24 cellular contexts compared by ENCODE assay signal in the genomic region with DNA sequence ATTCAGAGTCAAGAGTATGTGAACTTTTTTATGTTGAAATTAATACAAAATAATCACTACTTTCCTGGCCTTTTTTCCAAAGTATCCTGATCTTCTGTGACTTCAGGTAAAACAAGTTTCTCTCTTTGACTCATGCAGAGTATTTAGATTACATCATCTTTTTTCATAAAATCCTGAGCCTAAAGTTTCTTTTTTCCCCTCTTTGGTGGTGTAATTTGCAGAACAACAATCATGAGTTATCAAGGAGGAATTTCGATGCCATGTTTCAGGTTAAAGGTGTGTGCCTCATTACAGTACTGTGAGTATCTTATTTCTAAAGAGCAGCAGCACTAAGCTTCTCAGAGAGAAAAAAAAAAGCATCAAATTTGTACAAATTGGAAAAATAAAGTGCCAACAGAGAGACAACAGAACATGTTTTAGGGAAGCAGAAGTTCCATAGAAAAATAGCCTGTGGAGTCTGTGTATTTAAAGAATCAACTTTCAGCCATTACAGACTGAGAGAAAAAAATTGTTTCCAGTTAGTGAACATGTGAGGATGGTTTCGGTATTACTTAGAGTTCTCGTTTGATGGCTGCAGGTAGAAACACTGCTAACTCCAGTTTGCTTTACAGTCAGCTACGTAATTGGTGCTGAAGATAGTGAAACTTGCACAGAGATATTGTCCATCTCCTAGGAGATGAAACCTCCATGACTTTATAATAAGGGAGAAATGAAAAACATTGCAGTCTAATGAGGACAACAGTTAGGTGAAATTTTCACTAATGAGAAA.
A peak's percentile ranks its signal among the peaks of the same experiment; 100 is the strongest.
DNase-seq lines count a peak whose midpoint lies in the region; ATAC-seq, FAIRE-seq and TF ChIP-seq lines count a peak whose summit lies in the region.
"Had no signal": no experiment of that assay in that cellular context is flagged by ENCODE, and none has a peak within 500 bp of the region (broad histone marks: within the 10 kb centered on the region; RNA-seq: fewer than 3 reads in every experiment).

No MANE protein-coding gene starts in this region.

- no peak for TF ChIP-seq EP300 in HepG2 (IDR thresholded peaks at IDR 0.05; ENCODE audit: low read depth in 2 of 2, low read length in 2 of 2)
- TF ChIP-seq EP300 in HepG2 (CRISPR knock-in tag; IDR thresholded peaks at IDR 0.05; ENCODE audit: borderline replicate concordance) = no peak

- H2AFZ ChIP-seq in HepG2 (ENCODE audit: low read length) (no peak overlapping the region), MM.1S (ENCODE audit: low read length) (no peak overlapping the region), smooth muscle cell (ENCODE audit: low read depth) (no peak overlapping the region)

- H3K4me2 ChIP-seq in HepG2 (ENCODE audit: low read depth, low read length) (no peak overlapping the region), MM.1S (ENCODE audit: low read depth, low read length) (peak overlapping the region; percentile 9; the same call in 1 of the 2 replicates), smooth muscle cell (no peak overlapping the region)

- no peaks in the 10 kb centered on the region for H3K9me3 ChIP-seq in HepG2 (ENCODE audit: low read length)
- no peaks in the 10 kb centered on the region for H3K9me3 ChIP-seq in right lobe of liver
- no peaks in the 10 kb centered on the region for H3K9me3 ChIP-seq in MM.1S (replicated peaks; ENCODE audit: insufficient read depth, low read length)
- H3K9me3 ChIP-seq in smooth muscle cell (replicated peaks; ENCODE audit: low read depth) = no peaks in the 10 kb centered on the region
- H3K9me3 ChIP-seq: MG63, pancreas had no signal

- no peak for TF ChIP-seq RAD21 in HepG2 (CRISPR knock-in tag; IDR thresholded peaks at IDR 0.05)

- H4K20me1 ChIP-seq in HepG2 (ENCODE audit: insufficient read depth, low read length) (no peaks in the 10 kb centered on the region), MM.1S (ENCODE audit: insufficient read depth, low read length) (no peaks in the 10 kb centered on the region), smooth muscle cell (ENCODE audit: low read depth) (no peaks in the 10 kb centered on the region)

- DNase-seq in HepG2 (ENCODE audit: low spot score) (no peak), right lobe of liver (no peak), MM.1S (peak; percentile 40), bronchial epithelial cell (ENCODE audit: low read depth) (peak; percentile 85), smooth muscle cell (lab: John Stamatoyannopoulos, UW; ENCODE audit: unreplicated experiment) (no peak), NCI-H345 treated with DMSO at 0.1 percent for 48 hours (lab: John Stamatoyannopoulos, UW; ENCODE audit: unreplicated experiment) (no peak), medulla oblongata (ENCODE audit: extremely low spot score) (no peak)
- DNase-seq: activated CD4-positive, alpha-beta memory T cell treated with anti-CD3 and anti-CD28 coated beads for 36 hours; activated naive CD4-positive, alpha-beta T cell; amygdala; central memory CD4-positive, alpha-beta T cell; DND-41; hypothalamus; islet precursor cell; MG63; naive thymus-derived CD8-positive, alpha-beta T cell; NCI-H187 treated with DMSO at 0.1 percent for 48 hours; NCI-H226; pancreas; T-helper 9 cell had no signal

- H3K79me2 ChIP-seq in HepG2 (ENCODE audit: insufficient read depth, low read length) (no peaks in the 10 kb centered on the region), MM.1S (ENCODE audit: low read length) (no peaks in the 10 kb centered on the region), smooth muscle cell (ENCODE audit: low read depth) (no peaks in the 10 kb centered on the region)

- ATAC-seq in HepG2 (no peak), right lobe of liver (no peak), GM21576 (IDR thresholded peaks at IDR 0.05; ENCODE audit: unreplicated experiment) (no peak)
- ATAC-seq: naive thymus-derived CD8-positive, alpha-beta T cell; pancreas; sciatic nerve; WTC11 had no signal

- H3K4me1 ChIP-seq in HepG2 (ENCODE audit: insufficient read depth, low read length) (no peaks in the 10 kb centered on the region), right lobe of liver (no peaks in the 10 kb centered on the region), MM.1S (ENCODE audit: low read length) (no peaks in the 10 kb centered on the region), smooth muscle cell (ENCODE audit: low read depth) (no peaks in the 10 kb centered on the region)
- H3K4me1 ChIP-seq: pancreas had no signal

- 1% methylated on average over 4 of the region's 4 CpGs for WGBS in HepG2 (ENCODE audit: low lambda C conversion rate)
- WGBS in right lobe of liver (ENCODE audit: insufficient coverage, low coverage, low lambda C conversion rate, missing lambda C conversion rate) = 35% methylated on average over 4 of the region's 4 CpGs
- WGBS in smooth muscle cell (ENCODE audit: low lambda C conversion rate) = 77% methylated on average over 4 of the region's 4 CpGs

- H3K27ac ChIP-seq in HepG2 (ENCODE audit: extremely low read length, insufficient read depth, low read length) = no peak overlapping the region
- no peak overlapping the region for H3K27ac ChIP-seq in right lobe of liver
- peak overlapping the region; percentile 3; the same call in 1 of the 2 replicates for H3K27ac ChIP-seq in MM.1S (ENCODE audit: low read length)
- peak overlapping the region; percentile 89 for H3K27ac ChIP-seq in smooth muscle cell (ENCODE audit: low read depth)
- H3K27ac ChIP-seq: pancreas had no signal

- H3F3A ChIP-seq in MM.1S (ENCODE audit: insufficient read depth, low read length) = no peaks in the 10 kb centered on the region
- H3F3A ChIP-seq in smooth muscle cell (ENCODE audit: low read depth) = no peaks in the 10 kb centered on the region

- H3K9ac ChIP-seq in HepG2 (ENCODE audit: insufficient read depth, low read depth, low read length) (no peak overlapping the region), MM.1S (ENCODE audit: low read length) (no peak overlapping the region), smooth muscle cell (ENCODE audit: low read depth) (no peak overlapping the region)

- intact Hi-C loops in HepG2 (cut with micrococcal nuclease; ENCODE audit: unreplicated experiment) (no loop called here), right lobe of liver (cut with DNase I) (no loop called here)

- H3K4me3 ChIP-seq in HepG2 (replicated peaks in 1 of 3; ENCODE audit: insufficient read depth in 1 of 3, low read depth in 2 of 3, low read length in 3 of 3) = no peak overlapping the region
- H3K4me3 ChIP-seq in right lobe of liver = no peak overlapping the region
- no peak overlapping the region for H3K4me3 ChIP-seq in MM.1S (ENCODE audit: low read length)
- no peak overlapping the region for H3K4me3 ChIP-seq in bronchial epithelial cell (ENCODE audit: low read depth, low read length)
- H3K4me3 ChIP-seq in smooth muscle cell = no peak overlapping the region
- H3K4me3 ChIP-seq: MG63, pancreas had no signal

- no TSS peak for BruUV-seq in HepG2 (replicated peaks; lab: Mats Ljungman, UMichigan)

- TF ChIP-seq POLR2A in HepG2 (IDR thresholded peaks at IDR 0.05; ENCODE audit: insufficient read depth in 1 of 2, low read depth in 2 of 2, low read length in 2 of 2) = no peak
- no peak for TF ChIP-seq POLR2A in right lobe of liver (IDR thresholded peaks at IDR 0.05)

- FAIRE-seq in HepG2 (lab: Jason Lieb, UNC) (no peak), bronchial epithelial cell (lab: Jason Lieb, UNC) (no peak)
- FAIRE-seq: frontal cortex, pancreas had no signal

- CTCF ChIA-PET in HepG2 (lab: Yijun Ruan, JAX; ENCODE audit: low intra/inter-chr PET ratio, low total read pairs) = no interaction called here

- POLR2A ChIA-PET in HepG2 (lab: Yijun Ruan, JAX) = no interaction called here

- no peaks in the 10 kb centered on the region for H3K36me3 ChIP-seq in HepG2 (replicated peaks in 1 of 2; ENCODE audit: control insufficient read depth in 1 of 2, insufficient read depth in 2 of 2, low read length in 2 of 2)
- H3K36me3 ChIP-seq in right lobe of liver = no peaks in the 10 kb centered on the region
- H3K36me3 ChIP-seq in MM.1S (replicated peaks; ENCODE audit: insufficient read depth, low read length) = no peaks in the 10 kb centered on the region
- no peaks in the 10 kb centered on the region for H3K36me3 ChIP-seq in bronchial epithelial cell (ENCODE audit: control insufficient read depth, insufficient read depth, low read length)
- no peaks in the 10 kb centered on the region for H3K36me3 ChIP-seq in smooth muscle cell (ENCODE audit: low read depth)
- H3K36me3 ChIP-seq: MG63, pancreas had no signal

- in situ Hi-C loops in HepG2 (cut with HindIII; ENCODE audit: extremely low pct_ligation_motif_present, low pct_unique_long_range_greater_than_20kb) = no loop called here

- no peaks in the 10 kb centered on the region for H3K27me3 ChIP-seq in HepG2 (ENCODE audit: control insufficient read depth in 1 of 2, insufficient read depth in 2 of 2, low read length in 2 of 2)
- H3K27me3 ChIP-seq in right lobe of liver = no peaks in the 10 kb centered on the region
- no peaks in the 10 kb centered on the region for H3K27me3 ChIP-seq in MM.1S (replicated peaks; ENCODE audit: insufficient read depth, low read length)
- H3K27me3 ChIP-seq in bronchial epithelial cell (ENCODE audit: control insufficient read depth, insufficient read depth, low read length) = no peaks in the 10 kb centered on the region
- H3K27me3 ChIP-seq in smooth muscle cell (ENCODE audit: low read depth) = no peaks in the 10 kb centered on the region
- H3K27me3 ChIP-seq: MG63, pancreas had no signal

- TF ChIP-seq CTCF in HepG2 (CRISPR knock-in tag; IDR thresholded peaks at IDR 0.05) = no peak
- no peak for TF ChIP-seq CTCF in right lobe of liver (IDR thresholded peaks at IDR 0.05)
- TF ChIP-seq CTCF in MM.1S (IDR thresholded peaks at IDR 0.05; ENCODE audit: low read length) = no peak
- no peak for TF ChIP-seq CTCF in bronchial epithelial cell (IDR thresholded peaks at IDR 0.05; ENCODE audit: insufficient read depth, low read length, severe bottlenecking)
- no peak for TF ChIP-seq CTCF in smooth muscle cell (IDR thresholded peaks at IDR 0.05; ENCODE audit: borderline replicate concordance, insufficient read depth, poor library complexity, severe bottlenecking)

- H3K9me2 ChIP-seq in MM.1S (replicated peaks; ENCODE audit: insufficient read depth, low read length) = no peaks in the 10 kb centered on the region

TF ChIP-seq in HepG2, 621 proteins besides CTCF, POLR2A, EP300 and RAD21 (continues in another document):
- TF ChIP-seq, protein P1, sequence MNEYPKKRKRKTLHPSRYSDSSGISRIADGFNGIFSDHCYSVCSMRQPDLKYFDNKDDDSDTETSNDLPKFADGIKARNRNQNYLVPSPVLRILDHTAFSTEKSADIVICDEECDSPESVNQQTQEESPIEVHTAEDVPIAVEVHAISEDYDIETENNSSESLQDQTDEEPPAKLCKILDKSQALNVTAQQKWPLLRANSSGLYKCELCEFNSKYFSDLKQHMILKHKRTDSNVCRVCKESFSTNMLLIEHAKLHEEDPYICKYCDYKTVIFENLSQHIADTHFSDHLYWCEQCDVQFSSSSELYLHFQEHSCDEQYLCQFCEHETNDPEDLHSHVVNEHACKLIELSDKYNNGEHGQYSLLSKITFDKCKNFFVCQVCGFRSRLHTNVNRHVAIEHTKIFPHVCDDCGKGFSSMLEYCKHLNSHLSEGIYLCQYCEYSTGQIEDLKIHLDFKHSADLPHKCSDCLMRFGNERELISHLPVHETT (CRISPR knock-in tag; conservative IDR thresholded peaks at IDR 0.05) = no peak

Comparison
In these comparisons a context has a peak if more than half of its experiments do, and no peak if none do; other contexts are left out.
1. DNase-seq: peak in MM.1S (single experiment) and bronchial epithelial cell (single experiment); none in HepG2 (single experiment), right lobe of liver (0 of 3), smooth muscle cell (single experiment), NCI-H345 treated with DMSO at 0.1 percent for 48 hours (single experiment) and medulla oblongata (single experiment).
2. H3K27ac ChIP-seq: peak in MM.1S (single experiment) and smooth muscle cell (single experiment); none in HepG2 (single experiment) and right lobe of liver (0 of 3).